In the genomic region with DNA sequence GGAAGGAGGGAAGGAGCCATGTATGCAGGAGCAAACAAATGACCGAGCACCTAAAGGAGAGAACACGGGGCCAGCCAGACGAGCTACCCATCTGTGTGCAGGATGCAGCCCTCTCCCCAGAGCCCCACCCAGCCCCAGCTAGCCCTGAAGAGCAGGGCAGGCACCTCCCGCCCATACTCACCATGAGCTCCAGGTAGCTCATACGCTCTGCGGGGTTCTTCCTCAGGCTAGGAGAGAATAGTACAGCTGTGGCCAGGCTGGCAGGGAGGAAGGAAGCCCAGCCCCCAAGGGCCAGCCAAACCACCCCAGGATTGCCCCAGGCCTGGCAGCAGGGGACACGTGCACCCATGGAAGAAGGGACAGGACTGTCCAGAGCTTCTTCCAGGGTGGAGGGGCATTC, we compare ENCODE assay signal across 23 cellular contexts.
"Had no signal": no experiment of that assay in that cellular context is flagged by ENCODE, and none has a peak within 500 bp of the region (broad histone marks: within the 10 kb centered on the region; RNA-seq: fewer than 3 reads in every experiment).

No MANE protein-coding gene starts in this region.

- H3K27ac Mint-ChIP-seq: memory B cell; naive thymus-derived CD8-positive, alpha-beta T cell; nephron; stimulated activated naive B cell treated with anti-CD40 and anti-IgM and Interleukin-4, amounts not matched to agents 10 μg/mL and 1 μg/mL and 100 μg/mL, for 72 hours had no signal

- H3K27ac ChIP-seq: heart right ventricle, hepatocyte, left ventricle myocardium inferior, parathyroid adenoma, psoas muscle, right lobe of liver, stomach, testis, thyroid gland, transverse colon, upper lobe of left lung had no signal

- H3K27me3 ChIP-seq: hepatocyte, right lobe of liver, testis, thyroid gland, transverse colon, upper lobe of left lung had no signal

- H3K36me3 ChIP-seq: heart right ventricle, left ventricle myocardium inferior, right lobe of liver, stomach, thyroid gland, transverse colon, upper lobe of left lung had no signal

- DNase-seq: heart right ventricle; islet precursor cell; left ventricle myocardium inferior; naive thymus-derived CD8-positive, alpha-beta T cell; nucleus accumbens; psoas muscle; right lobe of liver; stimulated activated CD4-positive, alpha-beta T cell treated with anti-CD3 and anti-CD28 coated beads, Interleukin-1b, Interleukin-23, amount 100 ng/mL, for 48 hours; stimulated activated CD4-positive, alpha-beta T cell treated with anti-CD3 and anti-CD28 coated beads, Interleukin-4, amount 100 ng/mL, for 1 hour; stimulated activated naive B cell treated with anti-CD40 and anti-IgM and Interleukin-4, amounts not matched to agents 10 μg/mL and 1 μg/mL and 100 μg/mL, for 72 hours; stimulated activated naive CD8-positive, alpha-beta T cell treated with anti-CD3 and anti-CD28 coated beads, Interleukin-15, Interleukin-2, amounts not matched to agents 100 U/mL and 50 U/mL, for 24 hours; stomach; testis; thyroid gland; transverse colon; upper lobe of left lung had no signal

- H3K4me1 Mint-ChIP-seq: memory B cell; naive thymus-derived CD8-positive, alpha-beta T cell; nephron; neural crest cell; stimulated activated naive B cell treated with anti-CD40 and anti-IgM and Interleukin-4, amounts not matched to agents 10 μg/mL and 1 μg/mL and 100 μg/mL, for 72 hours had no signal

- H3K4me3 ChIP-seq: heart right ventricle, hepatocyte, left ventricle myocardium inferior, lung, psoas muscle, right lobe of liver, smooth muscle cell, stomach, testis, thyroid gland, transverse colon, upper lobe of left lung had no signal

- H3K36me3 Mint-ChIP-seq: memory B cell; naive thymus-derived CD8-positive, alpha-beta T cell; stimulated activated naive B cell treated with anti-CD40 and anti-IgM and Interleukin-4, amounts not matched to agents 10 μg/mL and 1 μg/mL and 100 μg/mL, for 72 hours had no signal

- H3K4me3 Mint-ChIP-seq: memory B cell; naive thymus-derived CD8-positive, alpha-beta T cell; nephron; neural crest cell; stimulated activated naive B cell treated with anti-CD40 and anti-IgM and Interleukin-4, amounts not matched to agents 10 μg/mL and 1 μg/mL and 100 μg/mL, for 72 hours had no signal
